ENCODE assay signal across 1 cellular context in the genomic region with DNA sequence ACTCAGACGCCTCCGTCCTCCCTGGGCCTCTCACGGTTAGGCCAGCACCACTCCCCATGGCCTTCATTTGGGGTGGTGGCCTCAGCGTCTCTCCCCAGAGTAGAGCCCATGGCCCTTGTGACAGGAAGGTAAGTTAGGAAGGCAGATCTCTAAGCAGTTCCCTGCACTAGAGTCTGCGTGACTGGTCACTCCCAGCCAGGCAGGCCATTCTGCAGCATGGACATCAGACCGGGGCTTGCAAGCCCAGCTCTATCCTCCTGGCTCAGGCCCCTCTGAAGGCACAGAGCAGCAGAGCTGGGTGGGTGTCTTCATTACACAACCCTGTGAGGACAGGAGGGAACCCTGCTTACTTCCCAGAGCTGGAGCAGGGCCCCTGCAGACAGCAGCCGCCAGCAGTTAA.
TF ChIP-seq lines count a peak whose summit lies in the region.

No MANE protein-coding gene starts in this region.

TF ChIP-seq in HepG2, 621 proteins besides CTCF, POLR2A, EP300 and RAD21 (continued from another document):
- TF ChIP-seq, protein P1, sequence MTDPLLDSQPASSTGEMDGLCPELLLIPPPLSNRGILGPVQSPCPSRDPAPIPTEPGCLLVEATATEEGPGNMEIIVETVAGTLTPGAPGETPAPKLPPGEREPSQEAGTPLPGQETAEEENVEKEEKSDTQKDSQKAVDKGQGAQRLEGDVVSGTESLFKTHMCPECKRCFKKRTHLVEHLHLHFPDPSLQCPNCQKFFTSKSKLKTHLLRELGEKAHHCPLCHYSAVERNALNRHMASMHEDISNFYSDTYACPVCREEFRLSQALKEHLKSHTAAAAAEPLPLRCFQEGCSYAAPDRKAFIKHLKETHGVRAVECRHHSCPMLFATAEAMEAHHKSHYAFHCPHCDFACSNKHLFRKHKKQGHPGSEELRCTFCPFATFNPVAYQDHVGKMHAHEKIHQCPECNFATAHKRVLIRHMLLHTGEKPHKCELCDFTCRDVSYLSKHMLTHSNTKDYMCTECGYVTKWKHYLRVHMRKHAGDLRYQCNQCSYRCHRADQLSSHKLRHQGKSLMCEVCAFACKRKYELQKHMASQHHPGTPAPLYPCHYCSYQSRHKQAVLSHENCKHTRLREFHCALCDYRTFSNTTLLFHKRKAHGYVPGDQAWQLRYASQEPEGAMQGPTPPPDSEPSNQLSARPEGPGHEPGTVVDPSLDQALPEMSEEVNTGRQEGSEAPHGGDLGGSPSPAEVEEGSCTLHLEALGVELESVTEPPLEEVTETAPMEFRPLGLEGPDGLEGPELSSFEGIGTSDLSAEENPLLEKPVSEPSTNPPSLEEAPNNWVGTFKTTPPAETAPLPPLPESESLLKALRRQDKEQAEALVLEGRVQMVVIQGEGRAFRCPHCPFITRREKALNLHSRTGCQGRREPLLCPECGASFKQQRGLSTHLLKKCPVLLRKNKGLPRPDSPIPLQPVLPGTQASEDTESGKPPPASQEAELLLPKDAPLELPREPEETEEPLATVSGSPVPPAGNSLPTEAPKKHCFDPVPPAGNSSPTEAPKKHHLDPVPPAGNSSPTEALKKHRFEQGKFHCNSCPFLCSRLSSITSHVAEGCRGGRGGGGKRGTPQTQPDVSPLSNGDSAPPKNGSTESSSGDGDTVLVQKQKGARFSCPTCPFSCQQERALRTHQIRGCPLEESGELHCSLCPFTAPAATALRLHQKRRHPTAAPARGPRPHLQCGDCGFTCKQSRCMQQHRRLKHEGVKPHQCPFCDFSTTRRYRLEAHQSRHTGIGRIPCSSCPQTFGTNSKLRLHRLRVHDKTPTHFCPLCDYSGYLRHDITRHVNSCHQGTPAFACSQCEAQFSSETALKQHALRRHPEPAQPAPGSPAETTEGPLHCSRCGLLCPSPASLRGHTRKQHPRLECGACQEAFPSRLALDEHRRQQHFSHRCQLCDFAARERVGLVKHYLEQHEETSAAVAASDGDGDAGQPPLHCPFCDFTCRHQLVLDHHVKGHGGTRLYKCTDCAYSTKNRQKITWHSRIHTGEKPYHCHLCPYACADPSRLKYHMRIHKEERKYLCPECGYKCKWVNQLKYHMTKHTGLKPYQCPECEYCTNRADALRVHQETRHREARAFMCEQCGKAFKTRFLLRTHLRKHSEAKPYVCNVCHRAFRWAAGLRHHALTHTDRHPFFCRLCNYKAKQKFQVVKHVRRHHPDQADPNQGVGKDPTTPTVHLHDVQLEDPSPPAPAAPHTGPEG (CRISPR knock-in tag; IDR thresholded peaks at IDR 0.05), result no peak
TF ChIP-seq in HepG2: peak in this region for 0.
